ENCODE assay signal across 1 cellular context in genomic region chr6:149854532-149854931, GRCh38.
TF ChIP-seq lines count a peak whose summit lies in the region.

No MANE protein-coding gene starts in this region.

TF ChIP-seq in HepG2, 621 proteins besides CTCF, POLR2A, EP300 and RAD21 (continued from another document):
- TF ChIP-seq, protein P1, sequence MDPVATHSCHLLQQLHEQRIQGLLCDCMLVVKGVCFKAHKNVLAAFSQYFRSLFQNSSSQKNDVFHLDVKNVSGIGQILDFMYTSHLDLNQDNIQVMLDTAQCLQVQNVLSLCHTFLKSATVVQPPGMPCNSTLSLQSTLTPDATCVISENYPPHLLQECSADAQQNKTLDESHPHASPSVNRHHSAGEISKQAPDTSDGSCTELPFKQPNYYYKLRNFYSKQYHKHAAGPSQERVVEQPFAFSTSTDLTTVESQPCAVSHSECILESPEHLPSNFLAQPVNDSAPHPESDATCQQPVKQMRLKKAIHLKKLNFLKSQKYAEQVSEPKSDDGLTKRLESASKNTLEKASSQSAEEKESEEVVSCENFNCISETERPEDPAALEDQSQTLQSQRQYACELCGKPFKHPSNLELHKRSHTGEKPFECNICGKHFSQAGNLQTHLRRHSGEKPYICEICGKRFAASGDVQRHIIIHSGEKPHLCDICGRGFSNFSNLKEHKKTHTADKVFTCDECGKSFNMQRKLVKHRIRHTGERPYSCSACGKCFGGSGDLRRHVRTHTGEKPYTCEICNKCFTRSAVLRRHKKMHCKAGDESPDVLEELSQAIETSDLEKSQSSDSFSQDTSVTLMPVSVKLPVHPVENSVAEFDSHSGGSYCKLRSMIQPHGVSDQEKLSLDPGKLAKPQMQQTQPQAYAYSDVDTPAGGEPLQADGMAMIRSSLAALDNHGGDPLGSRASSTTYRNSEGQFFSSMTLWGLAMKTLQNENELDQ (CRISPR knock-in tag; IDR thresholded peaks at IDR 0.05; ENCODE audit: borderline replicate concordance), result no peak
